In the genomic region with DNA sequence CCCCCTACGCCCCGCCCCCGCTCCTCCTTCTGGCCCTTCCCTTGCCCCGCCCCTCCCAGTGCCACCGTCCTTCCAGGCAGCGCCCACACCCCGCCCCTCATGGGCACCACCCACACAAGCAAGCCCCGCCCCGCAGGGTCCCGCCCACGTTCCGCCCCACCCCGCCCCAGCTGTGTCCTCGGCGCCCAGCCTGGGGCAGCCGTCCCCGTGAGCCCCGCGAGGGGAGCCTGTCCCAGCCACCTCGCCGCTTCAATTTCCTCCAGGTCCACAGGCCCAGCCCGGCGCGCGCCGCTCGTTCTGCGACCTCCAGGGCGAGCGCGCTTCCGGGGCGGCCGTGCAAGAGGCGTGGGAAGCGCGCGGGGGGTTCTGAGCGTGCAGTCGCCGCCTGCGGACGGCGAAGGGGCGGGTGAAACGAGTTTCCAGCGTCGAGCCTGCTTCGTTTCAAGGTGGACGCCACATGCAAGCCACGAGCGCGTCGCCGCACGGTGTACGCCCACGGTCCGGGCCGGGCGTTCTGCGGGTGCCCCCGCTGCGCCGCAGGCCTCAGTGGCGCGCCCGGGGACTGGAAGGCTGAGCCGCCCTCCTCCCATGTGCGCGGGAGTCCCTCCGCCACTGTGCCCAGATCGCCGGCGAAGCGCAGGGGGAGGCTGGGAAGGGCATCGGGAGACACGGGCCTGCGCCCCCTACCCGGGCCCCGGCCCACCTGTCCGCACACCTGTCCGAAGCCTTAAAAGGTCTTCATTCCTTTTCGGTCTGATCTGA, we compare ENCODE assay signal across 8 cellular contexts. TPM values are rescaled to one million over a fixed set of nuclear protein-coding genes. Genes with fewer than 3 reads are reported as not detected.
A peak's percentile ranks its signal among the peaks of the same experiment; 100 is the strongest.
DNase-seq lines count a peak whose midpoint lies in the region; ATAC-seq and TF ChIP-seq lines count a peak whose summit lies in the region.

No MANE protein-coding gene starts in this region.

- peak overlapping the region; percentile 52 for H3K4me3 ChIP-seq in HL-60 (replicated peaks; ENCODE audit: insufficient read depth, low read length)
- peak overlapping the region; percentile 27 to 55 for H3K4me3 ChIP-seq in gastroesophageal sphincter
- H3K4me3 ChIP-seq in thyroid gland (replicated peaks in 1 of 3): peak overlapping the region in 1 of 3 donors; percentile 46

- H3K36me3 ChIP-seq in gastroesophageal sphincter (no peaks in the 10 kb centered on the region), thyroid gland (no peaks in the 10 kb centered on the region)

- intact Hi-C loops in thyroid gland (cut with DNase I): loop anchor here (10.0 kb wide), 1 partner anchor 339 kb away; no protein-coding TSS in a partner anchor

- peak overlapping the region; percentile 28 for H3K27ac ChIP-seq in C4-2B
- no peak overlapping the region for H3K27ac ChIP-seq in HL-60 (replicated peaks)
- peak overlapping the region; percentile 51 to 94 (median 87) for H3K27ac ChIP-seq in gastroesophageal sphincter
- H3K27ac ChIP-seq in thyroid gland: peak overlapping the region; percentile 71 to 87 (median 76)

- peak; percentile 80 to 94 for DNase-seq in HL-60 (ENCODE audit: low read depth in 1 of 2, low spot score in 1 of 2)
- DNase-seq in RKO (ENCODE audit: low spot score): peak; percentile 86
- DNase-seq in activated naive CD4-positive, alpha-beta T cell treated with Interleukin-2 at 50 U/mL for 16 hours: peak; percentile 87
- DNase-seq in occipital lobe (lab: John Stamatoyannopoulos, UW): peak; percentile 91
- peak; percentile 96 for DNase-seq in thyroid gland

- WGBS in gastroesophageal sphincter (ENCODE audit: low coverage in 1 of 2), 2 donors: no CpG with 5 or more reads among the region's 84 CpGs
- 11 to 41% methylated on average over 18 to 19 of the region's 84 CpGs for WGBS in thyroid gland, 2 donors

- no peaks in the 10 kb centered on the region for H3K9me3 ChIP-seq in gastroesophageal sphincter
- H3K9me3 ChIP-seq in thyroid gland: no peaks in the 10 kb centered on the region

- TF ChIP-seq CTCF in C4-2B (conservative IDR thresholded peaks at IDR 0.05): no peak
- no peak for TF ChIP-seq CTCF in HL-60 (IDR thresholded peaks at IDR 0.05; ENCODE audit: insufficient read depth, low read length)
- TF ChIP-seq CTCF in gastroesophageal sphincter (IDR thresholded peaks at IDR 0.05): peak in 2 of 4 experiments; percentile 31 to 38
- peak in 2 of 6 experiments; percentile 3 to 25 for TF ChIP-seq CTCF in thyroid gland (IDR thresholded peaks at IDR 0.05)

- no peak for TF ChIP-seq EP300 in gastroesophageal sphincter (IDR thresholded peaks at IDR 0.05)

- ATAC-seq in GM19395 (IDR thresholded peaks at IDR 0.05; ENCODE audit: unreplicated experiment) (peak; percentile 49), gastroesophageal sphincter (peak; percentile 79)

- TF ChIP-seq POLR2A in gastroesophageal sphincter (IDR thresholded peaks at IDR 0.05) (peak; percentile 25 to 65), thyroid gland (IDR thresholded peaks at IDR 0.05) (peak in 1 of 2 donors; percentile 69)

- H3K4me1 ChIP-seq in gastroesophageal sphincter: peaks cover 0 to 82% (median 68%) of the 10 kb centered on the region in 3 donors
- peaks cover 25 to 59% of the 10 kb centered on the region in 2 donors for H3K4me1 ChIP-seq in thyroid gland

- H3K27me3 ChIP-seq in HL-60 (ENCODE audit: insufficient read depth, poor library complexity, severe bottlenecking) (no peaks in the 10 kb centered on the region), gastroesophageal sphincter (no peaks in the 10 kb centered on the region), thyroid gland (no peaks in the 10 kb centered on the region)

RNA-seq across cellular contexts. Expression of gene FAAP20, which starts 10.8 kb away (rescaled TPM):
- total RNA-seq in gastroesophageal sphincter: 10 to 100 TPM; 25.8 to 51.1 (median 43.3) TPM
- 20.3 TPM for total RNA-seq in occipital lobe
- total RNA-seq in thyroid gland: 10 to 100 TPM; 42.2 to 82.2 (median 50.2) TPM

RNA-seq across cellular contexts. Expression of gene SKI, which starts 22.7 kb away (rescaled TPM):
- total RNA-seq in gastroesophageal sphincter: 100 to 1,000 TPM in 1 of 4 donors, 10 to 100 TPM in 3; 60.2 to 157 (median 79.0) TPM
- 19.3 TPM for total RNA-seq in occipital lobe
- total RNA-seq in thyroid gland: 10 to 100 TPM; 31.4 to 59.6 (median 39.9) TPM
